Comparison of ENCODE assay signal across 16 cellular contexts in genomic region chr17:34300652-34301390, GRCh38. TPM values are rescaled to one million over a fixed set of nuclear protein-coding genes. Genes with fewer than 3 reads are reported as not detected.
DNase-seq lines count a peak whose midpoint lies in the region; ATAC-seq and TF ChIP-seq lines count a peak whose summit lies in the region.
"Had no signal": no experiment of that assay in that cellular context is flagged by ENCODE, and none has a peak within 500 bp of the region (broad histone marks: within the 10 kb centered on the region; RNA-seq: fewer than 3 reads in every experiment).

No MANE protein-coding gene starts in this region.

- WGBS in lung, 2 donors: 82 to 92% methylated on average over 3 of the region's 3 CpGs
- WGBS in hepatocyte (ENCODE audit: low lambda C conversion rate, missing lambda C conversion rate): 63% methylated on average over 3 of the region's 3 CpGs

- no peaks in the 10 kb centered on the region for H3K36me3 ChIP-seq in lung (ENCODE audit: control insufficient read depth in 2 of 2, insufficient read depth in 2 of 2, low read length in 2 of 2)
- H3K36me3 ChIP-seq in hepatocyte (replicated peaks; ENCODE audit: insufficient read depth, low read depth): no peaks in the 10 kb centered on the region
- H3K36me3 ChIP-seq: prostate gland had no signal

- DNase-seq in ACHN: peak; percentile 22
- peak; percentile 24 for DNase-seq in MV-4-11 (lab: John Stamatoyannopoulos, UW)
- peak; percentile 23 for DNase-seq in ecto neural progenitor cell (ENCODE audit: low spot score)
- peak; percentile 20 for DNase-seq in lung (ENCODE audit: low spot score)
- DNase-seq in epidermal melanocyte (ENCODE audit: insufficient read length, low spot score): no peak
- DNase-seq in NCI-H446 treated with DMSO at 0.1 percent for 48 hours (lab: John Stamatoyannopoulos, UW): no peak
- no peak for DNase-seq in hepatocyte (ENCODE audit: low spot score)
- no peak for DNase-seq in stimulated activated CD4-positive, alpha-beta T cell treated with anti-CD3 and anti-CD28 coated beads, Interleukin-15, amount 100 ng/mL, for 24 hours
- DNase-seq: activated CD4-positive, alpha-beta T cell treated with anti-CD3 and anti-CD28 coated beads, Interleukin-2, amount 50 U/mL, for 1 hour; activated naive CD4-positive, alpha-beta T cell treated with anti-CD3 and anti-CD28 coated beads, Interleukin-2, amount 50 U/mL, for 16 hours; effector memory CD8-positive, alpha-beta T cell; GDM1; NCI-H446 had no signal

- ATAC-seq in lung (ENCODE audit: insufficient read depth, low FRiP score): no peak
- ATAC-seq: effector memory CD8-positive, alpha-beta T cell; HCT116; left lobe of liver had no signal

- H3K9me2 ChIP-seq in hepatocyte (replicated peaks; ENCODE audit: insufficient read depth): no peaks in the 10 kb centered on the region

- H3K4me1 ChIP-seq in lung (ENCODE audit: control insufficient read depth in 2 of 2, insufficient read depth in 2 of 2, low read length in 2 of 2) (no peaks in the 10 kb centered on the region), hepatocyte (ENCODE audit: insufficient read depth) (no peaks in the 10 kb centered on the region)
- H3K4me1 ChIP-seq: prostate gland had no signal

- H3K9me3 ChIP-seq in lung (ENCODE audit: control insufficient read depth in 2 of 2, insufficient read depth in 1 of 2, low read length in 1 of 2): no peaks in the 10 kb centered on the region
- H3K9me3 ChIP-seq in hepatocyte (ENCODE audit: low read depth): no peaks in the 10 kb centered on the region
- H3K9me3 ChIP-seq: prostate gland had no signal

- TF ChIP-seq CTCF in lung (IDR thresholded peaks at IDR 0.05; ENCODE audit: control extremely low read depth, extremely low read depth) (no peak), hepatocyte (IDR thresholded peaks at IDR 0.05; ENCODE audit: poor library complexity) (no peak)

- H2AFZ ChIP-seq in hepatocyte: no peak overlapping the region

- no peak overlapping the region for H3K4me2 ChIP-seq in hepatocyte

- H3K27me3 ChIP-seq in lung (ENCODE audit: control insufficient read depth, insufficient read depth): no peaks in the 10 kb centered on the region
- H3K27me3 ChIP-seq in hepatocyte: no peaks in the 10 kb centered on the region

- H3K27ac ChIP-seq in lung (ENCODE audit: low read depth in 1 of 2, low read length in 1 of 2) (peak overlapping the region in 1 of 2 donors; percentile 36), hepatocyte (no peak overlapping the region)
- H3K27ac ChIP-seq: prostate gland had no signal

- in situ Hi-C loops in ACHN (cut with HindIII; ENCODE audit: low pct_ligation_motif_present, low pct_unique_long_range_greater_than_20kb, low sequenced_read_pairs): loop anchor here (25.0 kb wide), 1 partner anchor 89 kb away; no protein-coding TSS in a partner anchor

- H4K20me1 ChIP-seq in hepatocyte (ENCODE audit: insufficient read depth, poor library complexity, severe bottlenecking): no peaks in the 10 kb centered on the region

- no peak overlapping the region for H3K4me3 ChIP-seq in lung
- no peak overlapping the region for H3K4me3 ChIP-seq in hepatocyte
- H3K4me3 ChIP-seq: prostate gland had no signal

- no peaks in the 10 kb centered on the region for H3K79me2 ChIP-seq in hepatocyte

RNA-seq across cellular contexts. Expression of gene CCL11, which starts 15.3 kb away (rescaled TPM):
- under 1 TPM; 0.18 to 0.80 TPM for total RNA-seq in lung
- 1 to 10 TPM in 1 of 2 donors, under 1 TPM in 1; 0.39 to 3.6 TPM for polyA plus RNA-seq in lung
- total RNA-seq in hepatocyte: 0.40 TPM in 1 of 2 replicates, not detected in the other
- 0.29 and 0.82 TPM in 2 replicates for polyA plus RNA-seq in hepatocyte
- total RNA-seq: left lobe of liver had no signal

RNA-seq across cellular contexts. Expression of gene CCL8, which starts 18.4 kb away (rescaled TPM):
- total RNA-seq in lung (under 1 TPM; 0.26 to 0.95 TPM), hepatocyte (0.12 TPM in 1 of 2 replicates, not detected in the other)
- polyA plus RNA-seq in lung (1 to 10 TPM in 1 of 2 donors, under 1 TPM in 1; 0.49 to 7.6 TPM), hepatocyte (1.6 TPM in 1 of 2 replicates, not detected in the other)
- total RNA-seq: left lobe of liver, prostate gland had no signal

RNA-seq across cellular contexts. Expression of gene CCL7, which starts 30.8 kb away (rescaled TPM):
- 1 to 10 TPM in 1 of 2 donors, not detected in 1; 1.0 TPM for total RNA-seq in lung
- 10 to 100 TPM in 1 of 2 donors, 1 to 10 TPM in 1; 1.0 to 44.9 TPM for polyA plus RNA-seq in lung
- total RNA-seq in hepatocyte: not detected in 2 replicates
- polyA plus RNA-seq in hepatocyte: 0.69 and 1.2 TPM in 2 replicates
- total RNA-seq: left lobe of liver, prostate gland had no signal

RNA-seq across cellular contexts. Expression of gene CCL2, which starts 45.7 kb away (rescaled TPM):
- total RNA-seq in lung (10 to 100 TPM; 80.8 to 93.5 TPM), hepatocyte (27.4 and 27.5 TPM in 2 replicates)
- polyA plus RNA-seq in lung (1,000 to 10,000 TPM in 1 of 2 donors, 100 to 1,000 TPM in 1; 226 to 1,172 TPM), hepatocyte (54.0 and 64.8 TPM in 2 replicates)

RNA-seq across cellular contexts. Expression of gene CCL13, which starts 55.5 kb away (rescaled TPM):
- 1 to 10 TPM; 4.4 to 4.6 TPM for total RNA-seq in lung
- polyA plus RNA-seq in lung: 1 to 10 TPM; 2.5 to 3.7 TPM
- 0.32 TPM in 1 of 2 replicates, not detected in the other for total RNA-seq in hepatocyte
- polyA plus RNA-seq in hepatocyte: not detected in 2 replicates
- total RNA-seq: left lobe of liver, prostate gland had no signal

Comparison
In these comparisons a context has a peak if more than half of its experiments do, and no peak if none do; other contexts are left out.
1. DNase-seq: peak in ACHN (single experiment), MV-4-11 (single experiment), ecto neural progenitor cell (single experiment) and lung (single experiment); none in epidermal melanocyte (single experiment), NCI-H446 treated with DMSO at 0.1 percent for 48 hours (single experiment), hepatocyte (single experiment) and stimulated activated CD4-positive, alpha-beta T cell treated with anti-CD3 and anti-CD28 coated beads, Interleukin-15, amount 100 ng/mL, for 24 hours (single experiment).